ENCODE assay signal across 8 cellular contexts in genomic region chr11:125874556-125875124, GRCh38. TPM values are rescaled to one million over a fixed set of nuclear protein-coding genes. Genes with fewer than 3 reads are reported as not detected.
DNase-seq lines count a peak whose midpoint lies in the region; ATAC-seq and TF ChIP-seq lines count a peak whose summit lies in the region.

No MANE protein-coding gene starts in this region.

- no peak overlapping the region for H3K27ac ChIP-seq in CD4-positive, alpha-beta T cell (ENCODE audit: low read depth, low read length)
- no peak overlapping the region for H3K27ac ChIP-seq in osteoblast (ENCODE audit: low read depth, low read length)

- H3K4me1 ChIP-seq in osteoblast (ENCODE audit: insufficient read depth, low read length), result no peaks in the 10 kb centered on the region

- H3K36me3 ChIP-seq in osteoblast (ENCODE audit: insufficient read depth, low read length), result no peaks in the 10 kb centered on the region

- no peak overlapping the region for H3K4me3 Mint-ChIP-seq in CD4-positive, alpha-beta T cell

- H2AFZ ChIP-seq in osteoblast (ENCODE audit: low read length), result peak overlapping the region; percentile 81

- H3K36me3 Mint-ChIP-seq in CD4-positive, alpha-beta T cell (ENCODE audit: low read depth), result no peaks in the 10 kb centered on the region

- no peaks in the 10 kb centered on the region for H3K4me1 Mint-ChIP-seq in CD4-positive, alpha-beta T cell (ENCODE audit: low read depth)

- no peaks in the 10 kb centered on the region for H3K79me2 ChIP-seq in osteoblast (ENCODE audit: insufficient read depth, low read length)

- H3K9me3 Mint-ChIP-seq in CD4-positive, alpha-beta T cell, result no peaks in the 10 kb centered on the region

- POLR2A ChIA-PET in CD4-positive, alpha-beta T cell (lab: Charles Lee), result no interaction called here

- intact Hi-C loops in CD4-positive, alpha-beta T cell (cut with DNase I, micrococcal nuclease), result loop anchor here (2.0 to 10.0 kb wide), 7 partner anchors 147 to 912 kb away; partner anchors contain the start of genes CHEK1 (in 1 of the 2) and EI24 (in 1 of the 2)

- H3K4me3 ChIP-seq in osteoblast (ENCODE audit: insufficient read depth, low read length), result peak overlapping the region; percentile 58

- CTCF ChIA-PET in CD4-positive, alpha-beta T cell (lab: Charles Lee), result interaction anchor here (0.6 kb wide), 1 partner anchor 29 kb away, joined by 4 read pairs; the partner anchor contains the start of gene PUS3

- H3K4me2 ChIP-seq in osteoblast (ENCODE audit: insufficient read depth, low read length), result peak overlapping the region; percentile 68

- DNase-seq in CD4-positive, alpha-beta T cell, result peak in 5 of 10 experiments; percentile 7 to 32 (median 17)
- peak; percentile 85 for DNase-seq in NCI-H82 (lab: John Stamatoyannopoulos, UW)
- DNase-seq in activated T-cell treated with anti-CD3 and anti-CD28 coated beads, Interleukin-2, amount 50 U/mL, for 48 hours, result peak; percentile 52 to 53
- peak; percentile 14 for DNase-seq in germinal center (ENCODE audit: low spot score)
- DNase-seq in osteoblast (ENCODE audit: insufficient read length, low spot score, missing footprints), result peak; percentile 76
- DNase-seq in cortex of kidney (lab: John Stamatoyannopoulos, UW), result no peak

- H4K20me1 ChIP-seq in osteoblast (ENCODE audit: insufficient read depth, low read length), result no peaks in the 10 kb centered on the region

- ATAC-seq in CD4-positive, alpha-beta T cell (ENCODE audit: poor library complexity), result peak; percentile 44
- peak; percentile 79 for ATAC-seq in GM18909 (IDR thresholded peaks at IDR 0.05; ENCODE audit: poor library complexity, unreplicated experiment)
- peak; percentile 74 for ATAC-seq in HG03571 (IDR thresholded peaks at IDR 0.05; ENCODE audit: unreplicated experiment)

- H3K27ac Mint-ChIP-seq in CD4-positive, alpha-beta T cell, result no peak overlapping the region

- no peaks in the 10 kb centered on the region for H3K27me3 ChIP-seq in CD4-positive, alpha-beta T cell (ENCODE audit: control insufficient read depth, insufficient read depth, low read length)
- no peaks in the 10 kb centered on the region for H3K27me3 ChIP-seq in osteoblast (ENCODE audit: insufficient read depth, low read length)

- TF ChIP-seq CTCF in CD4-positive, alpha-beta T cell (IDR thresholded peaks at IDR 0.05), result peak; percentile 76
- TF ChIP-seq CTCF in osteoblast (IDR thresholded peaks at IDR 0.05; ENCODE audit: extremely low read depth, low read depth, low read length), result peak; percentile 85

- H3K27me3 Mint-ChIP-seq in CD4-positive, alpha-beta T cell, result peaks cover 10% of the 10 kb centered on the region

- H3K9me3 ChIP-seq in CD4-positive, alpha-beta T cell (ENCODE audit: control insufficient read depth, low read length), result peaks cover 4% of the 10 kb centered on the region
- H3K9me3 ChIP-seq in osteoblast (ENCODE audit: low read depth, low read length), result no peaks in the 10 kb centered on the region

RNA-seq across cellular contexts. Expression of gene HYLS1, which starts 12.8 kb away (rescaled TPM):
- 1 to 10 TPM; 1.2 to 1.3 TPM for total RNA-seq in CD4-positive, alpha-beta T cell
- 5.8 and 6.8 TPM in 2 replicates for total RNA-seq in osteoblast

RNA-seq across cellular contexts. Expression of gene PUS3, which starts 28.4 kb away (rescaled TPM):
- 1 to 10 TPM; 6.0 to 7.3 TPM for total RNA-seq in CD4-positive, alpha-beta T cell
- 13.6 and 14.1 TPM in 2 replicates for total RNA-seq in osteoblast

RNA-seq across cellular contexts. Expression of gene DDX25, which starts 29.7 kb away (rescaled TPM):
- total RNA-seq in CD4-positive, alpha-beta T cell, result not detected
- total RNA-seq in osteoblast, result under 0.01 TPM in 1 of 2 replicates, not detected in the other

RNA-seq across cellular contexts. Expression of gene PATE4, which starts 41.5 kb away (rescaled TPM):
- total RNA-seq in CD4-positive, alpha-beta T cell, result not detected
- not detected in 2 replicates for total RNA-seq in osteoblast
